8 cellular contexts compared by ENCODE assay signal in the genomic region with DNA sequence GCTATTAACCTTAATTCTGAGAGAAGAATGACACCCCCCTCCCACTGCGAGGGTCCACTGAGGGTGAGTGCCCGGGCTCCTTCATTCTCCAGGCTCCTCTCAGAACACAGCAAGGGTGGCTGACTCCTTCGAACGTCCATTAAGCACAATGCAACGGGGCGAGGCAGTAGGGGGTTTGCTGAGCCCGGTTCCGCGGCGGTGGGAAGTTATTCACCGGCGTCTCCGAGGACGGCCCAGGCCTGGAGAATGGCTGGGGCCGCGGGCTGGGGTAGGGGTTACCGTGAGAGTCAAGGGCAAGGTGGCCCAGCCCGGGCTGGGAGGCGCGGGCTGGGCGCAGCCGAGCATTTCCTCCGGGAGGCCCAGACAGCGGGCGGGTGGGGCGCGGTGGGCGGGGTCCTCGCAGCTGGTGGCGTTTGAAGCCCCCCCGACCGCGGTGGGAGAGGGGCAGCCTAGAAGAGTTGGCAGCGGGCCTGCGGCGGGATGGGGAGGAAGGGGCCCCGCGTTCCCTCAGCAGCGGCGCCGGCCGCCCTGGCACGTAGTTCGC. TPM values are rescaled to one million over a fixed set of nuclear protein-coding genes. Genes with fewer than 3 reads are reported as not detected.
A peak's percentile ranks its signal among the peaks of the same experiment; 100 is the strongest.
DNase-seq lines count a peak whose midpoint lies in the region; ATAC-seq, FAIRE-seq and TF ChIP-seq lines count a peak whose summit lies in the region.

No MANE protein-coding gene starts in this region.

- dilution Hi-C loops in keratinocyte (cut with MboI; ENCODE audit: extremely low pct_ligation_motif_present, low sequenced_read_pairs) = no loop called here

- H3K27ac Mint-ChIP-seq in T-helper 1 cell treated with Interleukin-12 subunit alpha and Interleukin-12 subunit beta and Interleukin-4 antibody, amounts not matched to agents 30 μg/mL and 1 μg/mL, for 36 hours = peak overlapping the region; percentile 95

- H3K4me3 Mint-ChIP-seq in T-helper 1 cell treated with Interleukin-12 subunit alpha and Interleukin-12 subunit beta and Interleukin-4 antibody, amounts not matched to agents 30 μg/mL and 1 μg/mL, for 36 hours = peak overlapping the region; percentile 92

- intact Hi-C loops in breast epithelium (cut with DNase I; ENCODE audit: low total_unique reads) = loop anchor here (10.0 kb wide), 1 partner anchor 69 kb away; no protein-coding TSS in a partner anchor

- peak overlapping the region; percentile 87 for H3K9ac ChIP-seq in keratinocyte (ENCODE audit: control insufficient read depth, extremely low read depth, insufficient read depth, low read length)

- peaks cover 0 to 4% of the 10 kb centered on the region in 2 donors for H3K4me1 ChIP-seq in breast epithelium
- peaks cover 16% of the 10 kb centered on the region for H3K4me1 ChIP-seq in keratinocyte (ENCODE audit: control insufficient read depth, extremely low read depth, insufficient read depth, low read length)

- H3K9me3 ChIP-seq in breast epithelium = no peaks in the 10 kb centered on the region
- no peaks in the 10 kb centered on the region for H3K9me3 ChIP-seq in keratinocyte (ENCODE audit: control insufficient read depth, low read depth, low read length)

- TF ChIP-seq CTCF in breast epithelium (IDR thresholded peaks at IDR 0.05) = no peak
- no peak for TF ChIP-seq CTCF in keratinocyte (optimal IDR thresholded peaks at IDR 0.05 in 1 of 3, IDR thresholded peaks at IDR 0.05 in 1 of 3, conservative IDR thresholded peaks at IDR 0.05 in 1 of 3; ENCODE audit: extremely low read depth in 1 of 3, insufficient read depth in 2 of 3, low read length in 3 of 3)

- H3K27me3 ChIP-seq in breast epithelium (no peaks in the 10 kb centered on the region), keratinocyte (ENCODE audit: control insufficient read depth, extremely low read depth, insufficient read depth, low read length) (no peaks in the 10 kb centered on the region)

- TF ChIP-seq POLR2A in breast epithelium (IDR thresholded peaks at IDR 0.05) = no peak

- H3K4me3 ChIP-seq in breast epithelium = peak overlapping the region; percentile 70 to 87 (median 85)
- peak overlapping the region; percentile 69 to 79 (median 74) for H3K4me3 ChIP-seq in keratinocyte (ENCODE audit: control insufficient read depth in 2 of 3, extremely low read depth in 1 of 3, insufficient read depth in 2 of 3, low read depth in 1 of 3, low read length in 3 of 3)

- H3K27ac ChIP-seq in breast epithelium (peak overlapping the region; percentile 98), keratinocyte (ENCODE audit: control insufficient read depth, insufficient read depth, low read length) (peak overlapping the region; percentile 82)

- H3K36me3 ChIP-seq in breast epithelium (no peaks in the 10 kb centered on the region), keratinocyte (ENCODE audit: control insufficient read depth in 2 of 2, extremely low read depth in 1 of 2, insufficient read depth in 2 of 2, low read length in 2 of 2) (peaks cover 0 to 7% of the 10 kb centered on the region in 2 experiments)

- peaks cover 10% of the 10 kb centered on the region for H3K9me3 Mint-ChIP-seq in T-helper 1 cell treated with Interleukin-12 subunit alpha and Interleukin-12 subunit beta and Interleukin-4 antibody, amounts not matched to agents 30 μg/mL and 1 μg/mL, for 36 hours

- peaks cover 29% of the 10 kb centered on the region for H3K36me3 Mint-ChIP-seq in T-helper 1 cell treated with Interleukin-12 subunit alpha and Interleukin-12 subunit beta and Interleukin-4 antibody, amounts not matched to agents 30 μg/mL and 1 μg/mL, for 36 hours (ENCODE audit: low read depth)

- H3K79me2 ChIP-seq in keratinocyte (ENCODE audit: control insufficient read depth, insufficient read depth, low read length) = peaks cover 22% of the 10 kb centered on the region

- no peak for FAIRE-seq in keratinocyte (lab: Jason Lieb, UNC)

- H3K27me3 Mint-ChIP-seq in T-helper 1 cell treated with Interleukin-12 subunit alpha and Interleukin-12 subunit beta and Interleukin-4 antibody, amounts not matched to agents 30 μg/mL and 1 μg/mL, for 36 hours (ENCODE audit: low read depth) = no peaks in the 10 kb centered on the region

- H2AFZ ChIP-seq in keratinocyte (ENCODE audit: control insufficient read depth, low read length) = peak overlapping the region; percentile 66

- peaks cover 2% of the 10 kb centered on the region for H3K9me1 ChIP-seq in keratinocyte (ENCODE audit: control insufficient read depth, extremely low read depth, insufficient read depth, low read length)

- DNase-seq in NCI-H1417 (lab: John Stamatoyannopoulos, UW) (peak in 2 of 3 experiments; percentile 91 to 93), NCI-H1417 treated with DMSO at 0.1 percent for 48 hours (lab: John Stamatoyannopoulos, UW) (no peak), breast epithelium (ENCODE audit: low spot score in 2 of 2) (peak in 1 of 2 donors; percentile 58), keratinocyte (ENCODE audit: low read depth, low spot score) (no peak)
- DNase-seq in stimulated activated CD4-positive, alpha-beta T cell treated with anti-CD3 and anti-CD28 coated beads, Interleukin-1b, Interleukin-23, amount 100 ng/mL, for 48 hours = peak; percentile 38

- ATAC-seq in HG03135 (IDR thresholded peaks at IDR 0.05; ENCODE audit: unreplicated experiment) = peak; percentile 1
- no peak for ATAC-seq in HG02623 (IDR thresholded peaks at IDR 0.05; ENCODE audit: unreplicated experiment)

- H3K4me1 Mint-ChIP-seq in T-helper 1 cell treated with Interleukin-12 subunit alpha and Interleukin-12 subunit beta and Interleukin-4 antibody, amounts not matched to agents 30 μg/mL and 1 μg/mL, for 36 hours (ENCODE audit: low read depth) = peaks cover 43% of the 10 kb centered on the region

- peaks cover 11% of the 10 kb centered on the region for H4K20me1 ChIP-seq in keratinocyte (ENCODE audit: control insufficient read depth, extremely low read depth, insufficient read depth, low read length)

- peak overlapping the region; percentile 92 for H3K4me2 ChIP-seq in keratinocyte (ENCODE audit: control insufficient read depth, extremely low read depth, insufficient read depth, low read depth, low read length)

RNA-seq across cellular contexts. Expression of gene KLF13, which starts 1.1 kb away (rescaled TPM):
- 10 to 100 TPM; 26.3 to 52.2 (median 28.2) TPM for total RNA-seq in breast epithelium
- 42.4 to 66.7 TPM (median 59.8 TPM) in 3 replicates for polyA plus RNA-seq in keratinocyte
- 25.8 TPM for polyA plus RNA-seq in keratinocyte (2011; ENCODE audit: low read depth)
- 44.4 and 68.0 TPM in 2 replicates for polyA plus RNA-seq in keratinocyte (2011; cell fraction: cytosol; rRNA removed)
- polyA plus RNA-seq in keratinocyte (2011; cell fraction: nucleus; rRNA removed) = 107 and 118 TPM in 2 replicates
- polyA plus RNA-seq in keratinocyte (2012; ENCODE audit: low replicate concordance) = 58.5 and 59.0 TPM in 2 replicates
- polyA minus RNA-seq in keratinocyte = 52.2 to 63.3 TPM (median 62.0 TPM) in 3 replicates
- 49.5 TPM for polyA minus RNA-seq in keratinocyte (2011; cell fraction: cytosol; rRNA and poly(A)+ RNA removed)
- 45.8 and 58.6 TPM in 2 replicates for polyA minus RNA-seq in keratinocyte (2011; cell fraction: nucleus; rRNA and poly(A)+ RNA removed)

Comparison
In these comparisons a context has a peak if more than half of its experiments do, and no peak if none do; other contexts are left out.
1. DNase-seq: peak in NCI-H1417 (2 of 3) and stimulated activated CD4-positive, alpha-beta T cell treated with anti-CD3 and anti-CD28 coated beads, Interleukin-1b, Interleukin-23, amount 100 ng/mL, for 48 hours (single experiment); none in NCI-H1417 treated with DMSO at 0.1 percent for 48 hours (single experiment) and keratinocyte (single experiment).